1 cellular context compared by ENCODE assay signal in genomic region chr19:13842294-13843103, GRCh38.
TF ChIP-seq lines count a peak whose summit lies in the region.

No MANE protein-coding gene starts in this region.

TF ChIP-seq in K562, 482 proteins besides CTCF, POLR2A, EP300 and RAD21 (continued from another document and continues in another):
- TF ChIP-seq E2F5 (CRISPR knock-in tag; IDR thresholded peaks at IDR 0.05) (no peak), NBN (IDR thresholded peaks at IDR 0.05; ENCODE audit: low read depth) (no peak), GATAD2B (IDR thresholded peaks at IDR 0.05; ENCODE audit: borderline replicate concordance) (peak; percentile 81; the same call in 1 of the 2 replicates), SRSF3 (IDR thresholded peaks at IDR 0.05; ENCODE audit: insufficient read depth, low read length) (no peak), EP400 (IDR thresholded peaks at IDR 0.05) (no peak), THAP12 (CRISPR knock-in tag; IDR thresholded peaks at IDR 0.05) (0 out of 2 replicates have a peak, but pooled peaks have one; percentile 30), XRCC4 (IDR thresholded peaks at IDR 0.05; ENCODE audit: extremely low read depth, insufficient read depth, insufficient read length) (no peak), POLR2AphosphoS5 (IDR thresholded peaks at IDR 0.05; ENCODE audit: control insufficient read depth, insufficient read depth, low read depth, low read length) (peak; percentile 79), NR0B1 (IDR thresholded peaks at IDR 0.05; ENCODE audit: partially characterized antibody) (no peak), CHD2 (IDR thresholded peaks at IDR 0.05; ENCODE audit: low read depth, low read length) (no peak), DPF2 (IDR thresholded peaks at IDR 0.05) (no peak), NR4A1 (CRISPR knock-in tag; IDR thresholded peaks at IDR 0.05) (no peak), NR4A1 (tag; IDR thresholded peaks at IDR 0.05) (0 out of 2 replicates have a peak, but pooled peaks have one; percentile 35), MYC (IDR thresholded peaks at IDR 0.05; ENCODE audit: low read depth, low read length) (peak; percentile 21; the same call in 1 of the 2 replicates), MYC (CRISPR knock-in tag; IDR thresholded peaks at IDR 0.05; ENCODE audit: borderline replicate concordance, low read depth) (no peak), RCOR1 (IDR thresholded peaks at IDR 0.05; ENCODE audit: borderline replicate concordance in 1 of 2, low read depth in 2 of 2, low read length in 2 of 2) (0 out of 4 replicates have a peak, but pooled peaks of 1 of the 2 experiments have one; percentile 21), PCBP2 (IDR thresholded peaks at IDR 0.05; ENCODE audit: low read depth, low read length, poor library complexity, severe bottlenecking) (peak; percentile 25), ATF3 (IDR thresholded peaks at IDR 0.05) (no peak), ATF3 (CRISPR knock-in tag; conservative IDR thresholded peaks at IDR 0.05) (0 out of 2 replicates have a peak, but pooled peaks have one; percentile 41), ZNF24 (IDR thresholded peaks at IDR 0.05) (no peak), MED1 (CRISPR knock-in tag; IDR thresholded peaks at IDR 0.05; ENCODE audit: borderline replicate concordance) (no peak), ELK1 (CRISPR knock-in tag; IDR thresholded peaks at IDR 0.05) (no peak), CXXC5 (CRISPR knock-in tag; IDR thresholded peaks at IDR 0.05) (peak; percentile 79), USF1 (CRISPR knock-in tag; IDR thresholded peaks at IDR 0.05) (peak; percentile 28; the same call in 1 of the 2 replicates), ZKSCAN1 (IDR thresholded peaks at IDR 0.05; ENCODE audit: low read depth, low read length) (no peak), KDM5B (IDR thresholded peaks at IDR 0.05; ENCODE audit: insufficient replicate concordance, low read depth, low read length) (peak; percentile 80), ZNF551 (CRISPR knock-in tag; IDR thresholded peaks at IDR 0.05) (no peak), ZNF274 (IDR thresholded peaks at IDR 0.05; ENCODE audit: borderline replicate concordance, low read depth, low read length) (no peak), VEZF1 (CRISPR knock-in tag; IDR thresholded peaks at IDR 0.05) (peak; percentile 98), POLR2G (IDR thresholded peaks at IDR 0.05; ENCODE audit: low read depth, low read length) (peak; percentile 98), NFIC (IDR thresholded peaks at IDR 0.05) (no peak), FOSL1 (tag; conservative IDR thresholded peaks at IDR 0.05) (peak; percentile 48), HMGXB4 (CRISPR knock-in tag; IDR thresholded peaks at IDR 0.05) (no peak), CHD1 (IDR thresholded peaks at IDR 0.05; ENCODE audit: low read length) (peak; percentile 69), FIP1L1 (IDR thresholded peaks at IDR 0.05; ENCODE audit: low read depth, low read length, poor library complexity, severe bottlenecking) (peak; percentile 93), ZNF644 (tag; IDR thresholded peaks at IDR 0.05; ENCODE audit: low read depth) (no peak), PRPF4 (IDR thresholded peaks at IDR 0.05; ENCODE audit: insufficient read depth, low read depth, low read length, poor library complexity, severe bottlenecking) (peak; percentile 82), HOMEZ (CRISPR knock-in tag; IDR thresholded peaks at IDR 0.05) (no peak), PHF8 (IDR thresholded peaks at IDR 0.05; ENCODE audit: borderline replicate concordance, low read length) (peak; percentile 77; the same call in 1 of the 2 replicates), HMGN3 (IDR thresholded peaks at IDR 0.05; ENCODE audit: borderline replicate concordance, extremely low read depth, insufficient read length, low read depth, low read length) (peak; percentile 69), E4F1 (CRISPR knock-in tag; IDR thresholded peaks at IDR 0.05; ENCODE audit: borderline replicate concordance) (no peak), MECOM (CRISPR knock-in tag; IDR thresholded peaks at IDR 0.05) (no peak), HDAC8 (tag; IDR thresholded peaks at IDR 0.05) (no peak), ZNF639 (CRISPR knock-in tag; conservative IDR thresholded peaks at IDR 0.05 in 1 of 2, IDR thresholded peaks at IDR 0.05 in 1 of 2) (peak in 1 of 2 experiments; percentile 54; a peak in 1 of 4 replicates), ETV1 (tag; conservative IDR thresholded peaks at IDR 0.05; ENCODE audit: low read depth) (no peak), ZNF133 (CRISPR knock-in tag; IDR thresholded peaks at IDR 0.05) (no peak), SMAD2 (IDR thresholded peaks at IDR 0.05; ENCODE audit: low read depth, low read length) (no peak), ZFPM2 (CRISPR knock-in tag; IDR thresholded peaks at IDR 0.05) (no peak), SOX6 (IDR thresholded peaks at IDR 0.05) (0 out of 2 replicates have a peak, but pooled peaks have one; percentile 14), SMAD4 (CRISPR knock-in tag; conservative IDR thresholded peaks at IDR 0.05) (peak; percentile 81), SIRT6 (IDR thresholded peaks at IDR 0.05; ENCODE audit: low read depth, low read length) (no peak), PHB2 (IDR thresholded peaks at IDR 0.05; ENCODE audit: low read depth) (no peak), CEBPB (tag; IDR thresholded peaks at IDR 0.05) (no peak)
